17 cellular contexts compared by ENCODE assay signal in genomic region chr3:129034650-129035049, GRCh38. TPM values are rescaled to one million over a fixed set of nuclear protein-coding genes. Genes with fewer than 3 reads are reported as not detected.
DNase-seq lines count a peak whose midpoint lies in the region; ATAC-seq, FAIRE-seq and TF ChIP-seq lines count a peak whose summit lies in the region.
"Had no signal": no experiment of that assay in that cellular context is flagged by ENCODE, and none has a peak within 500 bp of the region (broad histone marks: within the 10 kb centered on the region; RNA-seq: fewer than 3 reads in every experiment).

No MANE protein-coding gene starts in this region.

- TF ChIP-seq CTCF in HepG2 (CRISPR knock-in tag; IDR thresholded peaks at IDR 0.05): no peak
- TF ChIP-seq CTCF in right lobe of liver (IDR thresholded peaks at IDR 0.05): no peak
- no peak for TF ChIP-seq CTCF in WTC11 (IDR thresholded peaks at IDR 0.05)
- TF ChIP-seq CTCF in spleen (IDR thresholded peaks at IDR 0.05 in 8 of 11, conservative IDR thresholded peaks at IDR 0.05 in 3 of 11): no peak

- H3K4me3 Mint-ChIP-seq in WTC11: no peak overlapping the region

- no peak for TF ChIP-seq RAD21 in HepG2 (CRISPR knock-in tag; IDR thresholded peaks at IDR 0.05)

- peaks cover 2 to 29% of the 10 kb centered on the region in 2 experiments; a peak in 3 of 5 replicates for H3K27me3 ChIP-seq in HepG2 (ENCODE audit: control insufficient read depth in 1 of 2, insufficient read depth in 2 of 2, low read length in 2 of 2)
- H3K27me3 ChIP-seq in right lobe of liver: no peaks in the 10 kb centered on the region
- H3K27me3 ChIP-seq in spleen (replicated peaks in 1 of 7): peaks cover 0 to 17% (median 0%) of the 10 kb centered on the region in 7 donors

- no peaks in the 10 kb centered on the region for H4K20me1 ChIP-seq in HepG2 (ENCODE audit: insufficient read depth, low read length)

- no peak overlapping the region for H3K4me3 ChIP-seq in HepG2 (replicated peaks in 1 of 3; ENCODE audit: insufficient read depth in 1 of 3, low read depth in 2 of 3, low read length in 3 of 3)
- no peak overlapping the region for H3K4me3 ChIP-seq in right lobe of liver
- H3K4me3 ChIP-seq in Jurkat, Clone E6-1 (ENCODE audit: low read length): no peak overlapping the region
- no peak overlapping the region for H3K4me3 ChIP-seq in spleen
- H3K4me3 ChIP-seq: lower lobe of right lung, thoracic aorta had no signal

- no peak for TF ChIP-seq EP300 in HepG2 (IDR thresholded peaks at IDR 0.05; ENCODE audit: low read depth in 2 of 2, low read length in 2 of 2)
- no peak for TF ChIP-seq EP300 in HepG2 (CRISPR knock-in tag; IDR thresholded peaks at IDR 0.05; ENCODE audit: borderline replicate concordance)

- no peaks in the 10 kb centered on the region; the same call in 1 of the 2 replicates for H3K9me3 Mint-ChIP-seq in WTC11
- H3K9me3 Mint-ChIP-seq: naive thymus-derived CD8-positive, alpha-beta T cell had no signal

- peak; percentile 44 for ATAC-seq in HepG2
- no peak for ATAC-seq in right lobe of liver
- peak; percentile 72 for ATAC-seq in WTC11
- no peak for ATAC-seq in esophagus mucosa
- ATAC-seq: lower lobe of right lung had no signal

- H3K9me3 ChIP-seq in HepG2 (ENCODE audit: low read length) (no peaks in the 10 kb centered on the region), right lobe of liver (no peaks in the 10 kb centered on the region), spleen (no peaks in the 10 kb centered on the region)
- H3K9me3 ChIP-seq: lower lobe of right lung, thoracic aorta had no signal

- peaks cover 3% of the 10 kb centered on the region; the same call in 1 of the 2 replicates for H3K4me1 Mint-ChIP-seq in WTC11

- TF ChIP-seq POLR2A in HepG2 (IDR thresholded peaks at IDR 0.05; ENCODE audit: insufficient read depth in 1 of 2, low read depth in 2 of 2, low read length in 2 of 2): no peak
- TF ChIP-seq POLR2A in right lobe of liver (IDR thresholded peaks at IDR 0.05): no peak
- no peak for TF ChIP-seq POLR2A in spleen (IDR thresholded peaks at IDR 0.05)

- POLR2A ChIA-PET in HepG2 (lab: Yijun Ruan, JAX) (no interaction called here), WTC11 (lab: Charles Lee) (no interaction called here)

- intact Hi-C loops in HepG2 (cut with micrococcal nuclease; ENCODE audit: unreplicated experiment): no loop called here
- intact Hi-C loops in right lobe of liver (cut with DNase I): no loop called here
- intact Hi-C loops in spleen (cut with DNase I; ENCODE audit: low total_unique reads): no loop called here

- in situ Hi-C loops in HepG2 (cut with HindIII; ENCODE audit: extremely low pct_ligation_motif_present, low pct_unique_long_range_greater_than_20kb): no loop called here

- no peaks in the 10 kb centered on the region for H3K79me2 ChIP-seq in HepG2 (ENCODE audit: insufficient read depth, low read length)

- no peak overlapping the region for H2AFZ ChIP-seq in HepG2 (ENCODE audit: low read length)

- FAIRE-seq in HepG2 (lab: Jason Lieb, UNC): no peak
- FAIRE-seq: endometrium, frontal cortex had no signal

- no TSS peak for BruUV-seq in HepG2 (replicated peaks; lab: Mats Ljungman, UMichigan)

- no peak for DNase-seq in HepG2 (ENCODE audit: low spot score)
- DNase-seq in right lobe of liver: no peak
- DNase-seq in Jurkat, Clone E6-1 (ENCODE audit: low read depth, low spot score): peak; percentile 19
- no peak for DNase-seq in WTC11 (ENCODE audit: low spot score)
- no peak for DNase-seq in spleen
- DNase-seq in NCI-H1694 treated with DMSO at 0.1 percent for 48 hours (lab: John Stamatoyannopoulos, UW): no peak
- no peak for DNase-seq in NCI-H1048 (lab: John Stamatoyannopoulos, UW)
- DNase-seq: lower lobe of right lung; naive thymus-derived CD8-positive, alpha-beta T cell; NCI-H446 treated with DMSO at 0.1 percent for 48 hours had no signal

- H3K27ac ChIP-seq in HepG2 (ENCODE audit: extremely low read length, insufficient read depth, low read length) (no peak overlapping the region), right lobe of liver (no peak overlapping the region), spleen (peak overlapping the region in 6 of 8 donors; percentile 16 to 83 (median 77))
- H3K27ac ChIP-seq: thoracic aorta had no signal

- H3K27me3 Mint-ChIP-seq in WTC11 (ENCODE audit: low read depth): peaks cover 7% of the 10 kb centered on the region; the same call in 1 of the 2 replicates

- 55% methylated on average over 6 of the region's 6 CpGs for WGBS in HepG2 (ENCODE audit: low lambda C conversion rate)
- WGBS in right lobe of liver (ENCODE audit: insufficient coverage, low coverage, low lambda C conversion rate, missing lambda C conversion rate): 80% methylated on average over 3 of the region's 6 CpGs
- WGBS in spleen, 5 donors: 70 to 90% (median 75%) methylated on average over 6 of the region's 6 CpGs

- CTCF ChIA-PET in HepG2 (lab: Yijun Ruan, JAX; ENCODE audit: low intra/inter-chr PET ratio, low total read pairs): no interaction called here
- CTCF ChIA-PET in WTC11 (lab: Charles Lee): interaction anchor here (3.6 kb wide), 1 partner anchor 65 kb away, joined by 13 read pairs; no protein-coding TSS in a partner anchor

- no peak overlapping the region for H3K27ac Mint-ChIP-seq in WTC11

- H3K36me3 ChIP-seq in HepG2 (replicated peaks in 1 of 2; ENCODE audit: control insufficient read depth in 1 of 2, insufficient read depth in 2 of 2, low read length in 2 of 2) (no peaks in the 10 kb centered on the region), right lobe of liver (no peaks in the 10 kb centered on the region), spleen (no peaks in the 10 kb centered on the region)
- H3K36me3 ChIP-seq: thoracic aorta had no signal

- H3K9ac ChIP-seq in HepG2 (ENCODE audit: insufficient read depth, low read depth, low read length): no peak overlapping the region

- no peaks in the 10 kb centered on the region for H3K36me3 Mint-ChIP-seq in WTC11
- H3K36me3 Mint-ChIP-seq: naive thymus-derived CD8-positive, alpha-beta T cell had no signal

- peaks cover 20% of the 10 kb centered on the region for H3K4me1 ChIP-seq in HepG2 (ENCODE audit: insufficient read depth, low read length)
- no peaks in the 10 kb centered on the region for H3K4me1 ChIP-seq in right lobe of liver
- H3K4me1 ChIP-seq in spleen: peaks cover 7 to 54% (median 27%) of the 10 kb centered on the region in 6 donors

- H3K4me2 ChIP-seq in HepG2 (ENCODE audit: low read depth, low read length): no peak overlapping the region

RNA-seq across cellular contexts. Expression of gene GP9, which starts 25.9 kb away (rescaled TPM):
- total RNA-seq in HepG2 (2016; rRNA removed; fragmentation: Illumina TruSeq; extraction: Trizol) (not detected in 2 replicates), right lobe of liver (under 1 TPM in 1 of 6 experiments, not detected in 5; 0.50 TPM), WTC11 (2021) (not detected in 3 replicates), spleen (10 to 100 TPM in 1 of 7 donors, 1 to 10 TPM in 6; 4.2 to 14.9 (median 7.9) TPM), esophagus mucosa (not detected)
- not detected in 2 replicates for total RNA-seq in HepG2 (2016; cell fraction: cytosol; rRNA removed; fragmentation: Illumina TruSeq; extraction: Trizol; ENCODE audit: low read depth)
- total RNA-seq in HepG2 (2016; cell fraction: insoluble cytoplasmic fraction; rRNA removed; fragmentation: Illumina TruSeq; extraction: Trizol): not detected in 2 replicates
- total RNA-seq in HepG2 (2016; cell fraction: membrane; rRNA removed; fragmentation: Illumina TruSeq; extraction: Trizol): not detected in 2 replicates
- total RNA-seq in HepG2 (2016; cell fraction: nucleus; rRNA removed; fragmentation: Illumina TruSeq; extraction: Trizol): not detected in 2 replicates
- polyA plus RNA-seq in HepG2 (2011; rRNA removed) (not detected in 2 replicates), spleen (1 to 10 TPM; 1.4 to 5.5 (median 2.2) TPM)
- polyA plus RNA-seq in HepG2 (2011; cell fraction: cytosol; rRNA removed): not detected in 2 replicates
- polyA plus RNA-seq in HepG2 (2011; cell fraction: nucleus; rRNA removed): not detected in 2 replicates
- not detected in 2 replicates for polyA plus RNA-seq in HepG2 (2012)
- polyA plus RNA-seq in HepG2 (2016; cell fraction: cytosol; fragmentation: Illumina TruSeq; extraction: Trizol; ENCODE audit: low read depth): not detected in 2 replicates
- not detected in 2 replicates for polyA plus RNA-seq in HepG2 (2016; cell fraction: insoluble cytoplasmic fraction; fragmentation: Illumina TruSeq; extraction: Trizol; ENCODE audit: low read depth)
- not detected in 2 replicates for polyA plus RNA-seq in HepG2 (2016; cell fraction: membrane; fragmentation: Illumina TruSeq; extraction: Trizol; ENCODE audit: low read depth)
- polyA plus RNA-seq in HepG2 (2016; cell fraction: nucleus; fragmentation: Illumina TruSeq; extraction: Trizol; ENCODE audit: insufficient read depth, low read depth): not detected in 2 replicates
- polyA minus RNA-seq in HepG2 (2011; rRNA and poly(A)+ RNA removed; ENCODE audit: low replicate concordance): not detected in 2 replicates
- polyA minus RNA-seq in HepG2 (2011; cell fraction: cytosol; rRNA and poly(A)+ RNA removed): not detected in 2 replicates
- polyA minus RNA-seq in HepG2 (2011; cell fraction: nucleus; rRNA and poly(A)+ RNA removed): not detected in 2 replicates
- not detected for polyA plus RNA-seq in Jurkat, Clone E6-1 (2012; ENCODE audit: insufficient read depth, insufficient read length)
- total RNA-seq: aorta; cerebellum; frontal cortex; naive thymus-derived CD8-positive, alpha-beta T cell; skeletal muscle tissue; thoracic aorta had no signal
- polyA plus RNA-seq: aorta; naive thymus-derived CD8-positive, alpha-beta T cell had no signal

RNA-seq across cellular contexts. Expression of gene EFCC1, which starts 33.5 kb away (rescaled TPM):
- total RNA-seq in HepG2 (2016; rRNA removed; fragmentation: Illumina TruSeq; extraction: Trizol) (not detected in 2 replicates), right lobe of liver (1 to 10 TPM in 2 of 6 experiments, under 1 TPM in 4; 0.25 to 1.5 (median 0.39) TPM), WTC11 (2021) (0.16 to 0.31 TPM (median 0.16 TPM) in 3 replicates), spleen (10 to 100 TPM in 2 of 7 donors, 1 to 10 TPM in 5; 3.7 to 11.2 (median 7.6) TPM), esophagus mucosa (0.20 TPM)
- not detected in 2 replicates for total RNA-seq in HepG2 (2016; cell fraction: cytosol; rRNA removed; fragmentation: Illumina TruSeq; extraction: Trizol; ENCODE audit: low read depth)
- total RNA-seq in HepG2 (2016; cell fraction: insoluble cytoplasmic fraction; rRNA removed; fragmentation: Illumina TruSeq; extraction: Trizol): not detected in 2 replicates
- total RNA-seq in HepG2 (2016; cell fraction: membrane; rRNA removed; fragmentation: Illumina TruSeq; extraction: Trizol): not detected in 2 replicates
- total RNA-seq in HepG2 (2016; cell fraction: nucleus; rRNA removed; fragmentation: Illumina TruSeq; extraction: Trizol): not detected in 2 replicates
- polyA plus RNA-seq in HepG2 (2011; rRNA removed) (0.03 TPM in 1 of 2 replicates, not detected in the other), spleen (1 to 10 TPM; 2.0 to 8.9 (median 8.7) TPM)
- polyA plus RNA-seq in HepG2 (2011; cell fraction: cytosol; rRNA removed): 0.03 TPM in 1 of 2 replicates, not detected in the other
- 0.08 TPM in 1 of 2 replicates, not detected in the other for polyA plus RNA-seq in HepG2 (2011; cell fraction: nucleus; rRNA removed)
- polyA plus RNA-seq in HepG2 (2012): not detected in 2 replicates
- not detected in 2 replicates for polyA plus RNA-seq in HepG2 (2016; cell fraction: cytosol; fragmentation: Illumina TruSeq; extraction: Trizol; ENCODE audit: low read depth)
- not detected in 2 replicates for polyA plus RNA-seq in HepG2 (2016; cell fraction: insoluble cytoplasmic fraction; fragmentation: Illumina TruSeq; extraction: Trizol; ENCODE audit: low read depth)
- polyA plus RNA-seq in HepG2 (2016; cell fraction: membrane; fragmentation: Illumina TruSeq; extraction: Trizol; ENCODE audit: low read depth): not detected in 2 replicates
- polyA plus RNA-seq in HepG2 (2016; cell fraction: nucleus; fragmentation: Illumina TruSeq; extraction: Trizol; ENCODE audit: insufficient read depth, low read depth): not detected in 2 replicates
- polyA minus RNA-seq in HepG2 (2011; rRNA and poly(A)+ RNA removed; ENCODE audit: low replicate concordance): not detected in 2 replicates
- polyA minus RNA-seq in HepG2 (2011; cell fraction: cytosol; rRNA and poly(A)+ RNA removed): not detected in 2 replicates
- not detected in 2 replicates for polyA minus RNA-seq in HepG2 (2011; cell fraction: nucleus; rRNA and poly(A)+ RNA removed)
- not detected for polyA plus RNA-seq in Jurkat, Clone E6-1 (2012; ENCODE audit: insufficient read depth, insufficient read length)

RNA-seq across cellular contexts. Expression of gene CFAP92, which starts 40.8 kb away (rescaled TPM):
- total RNA-seq in HepG2 (2016; rRNA removed; fragmentation: Illumina TruSeq; extraction: Trizol) (0.45 and 0.46 TPM in 2 replicates), right lobe of liver (under 1 TPM in 4 of 6 experiments, not detected in 2; 0.05 to 0.21 (median 0.08) TPM), WTC11 (2021) (2.3 to 2.9 TPM (median 2.6 TPM) in 3 replicates), spleen (1 to 10 TPM; 1.1 to 3.1 (median 1.3) TPM), esophagus mucosa (0.80 TPM)
- total RNA-seq in HepG2 (2016; cell fraction: cytosol; rRNA removed; fragmentation: Illumina TruSeq; extraction: Trizol; ENCODE audit: low read depth): 1.1 and 1.3 TPM in 2 replicates
- 0.13 and 0.54 TPM in 2 replicates for total RNA-seq in HepG2 (2016; cell fraction: insoluble cytoplasmic fraction; rRNA removed; fragmentation: Illumina TruSeq; extraction: Trizol)
- 1.2 and 1.5 TPM in 2 replicates for total RNA-seq in HepG2 (2016; cell fraction: membrane; rRNA removed; fragmentation: Illumina TruSeq; extraction: Trizol)
- 0.38 TPM in 1 of 2 replicates, not detected in the other for total RNA-seq in HepG2 (2016; cell fraction: nucleus; rRNA removed; fragmentation: Illumina TruSeq; extraction: Trizol)
- polyA plus RNA-seq in HepG2 (2011; rRNA removed) (0.18 and 0.20 TPM in 2 replicates), spleen (under 1 TPM; 0.29 to 0.63 (median 0.45) TPM)
- 0.13 TPM in 2 replicates for polyA plus RNA-seq in HepG2 (2011; cell fraction: cytosol; rRNA removed)
- polyA plus RNA-seq in HepG2 (2011; cell fraction: nucleus; rRNA removed): 0.09 TPM in 1 of 2 replicates, not detected in the other
- polyA plus RNA-seq in HepG2 (2012): 0.40 and 0.64 TPM in 2 replicates
- 1.2 and 2.4 TPM in 2 replicates for polyA plus RNA-seq in HepG2 (2016; cell fraction: cytosol; fragmentation: Illumina TruSeq; extraction: Trizol; ENCODE audit: low read depth)
- 0.73 and 1.0 TPM in 2 replicates for polyA plus RNA-seq in HepG2 (2016; cell fraction: insoluble cytoplasmic fraction; fragmentation: Illumina TruSeq; extraction: Trizol; ENCODE audit: low read depth)
- 1.4 and 1.6 TPM in 2 replicates for polyA plus RNA-seq in HepG2 (2016; cell fraction: membrane; fragmentation: Illumina TruSeq; extraction: Trizol; ENCODE audit: low read depth)
- 0.68 and 1.4 TPM in 2 replicates for polyA plus RNA-seq in HepG2 (2016; cell fraction: nucleus; fragmentation: Illumina TruSeq; extraction: Trizol; ENCODE audit: insufficient read depth, low read depth)
- polyA minus RNA-seq in HepG2 (2011; rRNA and poly(A)+ RNA removed; ENCODE audit: low replicate concordance): not detected in 2 replicates
- 0.09 TPM in 1 of 2 replicates, not detected in the other for polyA minus RNA-seq in HepG2 (2011; cell fraction: cytosol; rRNA and poly(A)+ RNA removed)
- 0.12 TPM in 1 of 2 replicates, not detected in the other for polyA minus RNA-seq in HepG2 (2011; cell fraction: nucleus; rRNA and poly(A)+ RNA removed)
- polyA plus RNA-seq in Jurkat, Clone E6-1 (2012; ENCODE audit: insufficient read depth, insufficient read length): 0.54 TPM
- polyA plus RNA-seq: aorta had no signal

Comparison
In these comparisons a context has a peak if more than half of its experiments do, and no peak if none do; other contexts are left out.
1. ATAC-seq: peak in HepG2 (single experiment) and WTC11 (single experiment); none in right lobe of liver (0 of 4) and esophagus mucosa (single experiment).
2. H3K27ac ChIP-seq: peak in spleen (6 of 8); none in HepG2 (single experiment) and right lobe of liver (0 of 3).
3. Of the 50 proteins assayed by ChIP-seq in both HepG2 and WTC11: peak only in HepG2: none; only in WTC11: none; in both: NFYB and USF2; in neither: 48.